ENCODE assay signal across 8 cellular contexts in the genomic region with DNA sequence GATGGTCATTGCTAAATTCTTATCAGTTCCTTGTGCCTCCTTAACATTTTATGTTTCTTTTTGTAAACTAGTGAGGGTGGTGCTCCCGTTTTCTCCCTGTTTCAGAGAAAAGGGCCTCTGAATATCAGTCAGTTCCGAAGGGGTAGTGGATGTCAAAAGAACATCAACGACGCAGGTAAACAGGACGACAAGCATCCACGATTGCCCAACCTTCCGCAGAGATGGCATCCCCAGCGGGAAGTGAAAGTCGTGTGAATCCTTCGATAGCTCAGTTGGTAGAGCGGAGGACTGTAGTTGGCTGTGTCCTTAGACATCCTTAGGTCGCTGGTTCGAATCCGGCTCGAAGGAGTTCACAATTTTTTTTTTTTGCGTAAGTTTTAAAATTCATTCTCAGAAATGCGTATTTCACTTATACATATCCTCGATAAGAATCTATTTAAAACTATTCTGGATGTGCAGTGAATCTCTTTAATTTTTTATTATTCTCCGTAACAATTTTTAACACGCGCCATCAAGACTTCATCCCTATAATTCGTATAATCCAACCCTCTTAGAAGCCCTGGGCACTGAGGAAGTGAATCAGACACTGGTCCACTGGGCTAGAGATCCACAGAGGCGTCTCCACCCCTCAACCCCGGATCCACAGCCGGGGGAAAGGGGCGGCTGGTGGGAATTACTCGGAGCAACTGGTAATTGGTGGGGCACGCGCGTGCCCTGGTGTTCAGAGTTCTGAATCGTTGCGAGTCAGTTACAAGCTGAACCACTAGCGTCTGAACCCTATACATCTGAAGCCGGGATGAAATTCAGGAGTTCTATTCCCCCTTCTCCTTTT. TPM values are rescaled to one million over a fixed set of nuclear protein-coding genes. Genes with fewer than 3 reads are reported as not detected.
DNase-seq lines count a peak whose midpoint lies in the region; ATAC-seq and TF ChIP-seq lines count a peak whose summit lies in the region.

No MANE protein-coding gene starts in this region.

- H3K4me3 Mint-ChIP-seq in natural killer cell treated with Interleukin-12 subunit alpha and Interleukin-12 subunit beta and Interleukin-15 and Interleukin-18, amount 100 ng/mL, for 72 hours, result peak overlapping the region; percentile 100

- H3K9ac ChIP-seq in GM23248, result peak overlapping the region; percentile 71

- H3K36me3 ChIP-seq in GM23248 (ENCODE audit: low read depth), result no peaks in the 10 kb centered on the region

- no peaks in the 10 kb centered on the region for H3K4me1 ChIP-seq in GM23248 (ENCODE audit: insufficient read depth)

- H3K4me3 ChIP-seq in GM23248, result peak overlapping the region; percentile 83
- H3K4me3 ChIP-seq in LNCaP clone FGC (ENCODE audit: low read depth, low read length), result peak overlapping the region; percentile 63
- H3K4me3 ChIP-seq in fibroblast of pulmonary artery (replicated peaks; ENCODE audit: low read depth, low read length), result peak overlapping the region; percentile 72

- TF ChIP-seq CTCF in LNCaP clone FGC (IDR thresholded peaks at IDR 0.05; ENCODE audit: control insufficient read depth, extremely low read depth, insufficient read depth) (no peak), fibroblast of pulmonary artery (IDR thresholded peaks at IDR 0.05; ENCODE audit: low read length, missing control alignments) (peak; percentile 29)

- H3K27me3 ChIP-seq in GM23248 (replicated peaks; ENCODE audit: insufficient read depth), result no peaks in the 10 kb centered on the region

- H3K9me3 Mint-ChIP-seq in natural killer cell treated with Interleukin-12 subunit alpha and Interleukin-12 subunit beta and Interleukin-15 and Interleukin-18, amount 100 ng/mL, for 72 hours, result peaks cover 3% of the 10 kb centered on the region

- H3K27ac ChIP-seq in GM23248, result peak overlapping the region; percentile 40

- peaks cover 0 to 4% of the 10 kb centered on the region in 2 donors for H3K27me3 Mint-ChIP-seq in natural killer cell treated with Interleukin-12 subunit alpha and Interleukin-12 subunit beta and Interleukin-15 and Interleukin-18, amount 100 ng/mL, for 72 hours

- H4K20me1 ChIP-seq in GM23248 (ENCODE audit: insufficient read depth), result no peaks in the 10 kb centered on the region

- no peaks in the 10 kb centered on the region for H3K9me2 ChIP-seq in GM23248 (ENCODE audit: insufficient read depth)

- in situ Hi-C loops in GM23248 (cut with MboI), result no loop called here

- ATAC-seq in natural killer cell treated with Interleukin-12 subunit alpha and Interleukin-12 subunit beta and Interleukin-15 and Interleukin-18, amount 100 ng/mL, for 72 hours, result peak; percentile 87 to 88
- peak; percentile 47 for ATAC-seq in stimulated activated naive CD8-positive, alpha-beta T cell treated with anti-CD3 and anti-CD28 coated beads, Interleukin-15, Interleukin-2, amounts not matched to agents 100 U/mL and 50 U/mL, for 24 hours

- DNase-seq in DMS 273 treated with DMSO at 0.1 percent for 48 hours (lab: John Stamatoyannopoulos, UW), result peak; percentile 79
- peak; percentile 82 for DNase-seq in GM23248
- peak; percentile 88 for DNase-seq in LNCaP clone FGC (ENCODE audit: low read depth)
- DNase-seq in RPMI7951 (ENCODE audit: low read depth), result peak; percentile 88
- peak; percentile 98 to 100 for DNase-seq in activated T-helper 1 cell treated with anti-CD3 and anti-CD28 coated beads, Interleukin-2, amount 50 U/mL, for 16 hours (ENCODE audit: low read depth in 1 of 2, low spot score in 1 of 2)
- peak; percentile 96 for DNase-seq in fibroblast of pulmonary artery (ENCODE audit: low read depth)
- peak; percentile 93 for DNase-seq in natural killer cell treated with Interleukin-12 subunit alpha and Interleukin-12 subunit beta and Interleukin-15 and Interleukin-18, amount 100 ng/mL, for 72 hours (ENCODE audit: low spot score)
- DNase-seq in stimulated activated naive CD8-positive, alpha-beta T cell treated with anti-CD3 and anti-CD28 coated beads, Interleukin-15, Interleukin-2, amounts not matched to agents 100 U/mL and 50 U/mL, for 24 hours, result peak; percentile 95

- no peaks in the 10 kb centered on the region for H3K9me3 ChIP-seq in GM23248 (ENCODE audit: low read depth)

- peaks cover 26 to 27% of the 10 kb centered on the region in 2 donors for H3K4me1 Mint-ChIP-seq in natural killer cell treated with Interleukin-12 subunit alpha and Interleukin-12 subunit beta and Interleukin-15 and Interleukin-18, amount 100 ng/mL, for 72 hours (ENCODE audit: low read depth in 2 of 2)

- H3K36me3 Mint-ChIP-seq in natural killer cell treated with Interleukin-12 subunit alpha and Interleukin-12 subunit beta and Interleukin-15 and Interleukin-18, amount 100 ng/mL, for 72 hours, result peaks cover 5% of the 10 kb centered on the region

- H3K79me2 ChIP-seq in GM23248 (ENCODE audit: insufficient read depth), result no peaks in the 10 kb centered on the region

- H3K27ac Mint-ChIP-seq in natural killer cell treated with Interleukin-12 subunit alpha and Interleukin-12 subunit beta and Interleukin-15 and Interleukin-18, amount 100 ng/mL, for 72 hours, result peak overlapping the region; percentile 97 to 100

- peak overlapping the region; percentile 84 for H3K4me2 ChIP-seq in GM23248 (ENCODE audit: unreplicated experiment)

- peaks cover 23% of the 10 kb centered on the region for H3F3A ChIP-seq in GM23248 (ENCODE audit: insufficient read depth)

- H2AFZ ChIP-seq in GM23248, result peak overlapping the region; percentile 95

- WGBS in GM23248 (ENCODE audit: low coverage in 1 of 2, low lambda C conversion rate in 2 of 2, missing lambda C conversion rate in 2 of 2), 2 experiments, result 3% methylated on average over 34 of the region's 34 CpGs

RNA-seq across cellular contexts. Expression of a gene that starts 27.9 kb away (rescaled TPM):
- total RNA-seq in GM23248 (2014; rRNA removed; shearing (Covaris generic)), result 10.9 and 12.9 TPM in 2 replicates
- 17.3 and 17.6 TPM in 2 replicates for polyA plus RNA-seq in GM23248 (2016; fragmentation: Nextera tagmentation; extraction: Ambion mirVana)
- 16.2 and 20.6 TPM in 2 replicates for total RNA-seq in RPMI7951 (2014; rRNA removed; shearing (Covaris generic))
- 10 to 100 TPM; 26.1 to 29.5 TPM for total RNA-seq in natural killer cell treated with Interleukin-12 subunit alpha and Interleukin-12 subunit beta and Interleukin-15 and Interleukin-18, amount 100 ng/mL, for 72 hours

RNA-seq across cellular contexts. Expression of a gene that starts 30.7 kb away (rescaled TPM):
- total RNA-seq in GM23248 (2014; rRNA removed; shearing (Covaris generic)), result 81.6 and 87.2 TPM in 2 replicates
- polyA plus RNA-seq in GM23248 (2016; fragmentation: Nextera tagmentation; extraction: Ambion mirVana), result 67.1 and 70.8 TPM in 2 replicates
- total RNA-seq in RPMI7951 (2014; rRNA removed; shearing (Covaris generic)), result 130 and 164 TPM in 2 replicates
- total RNA-seq in natural killer cell treated with Interleukin-12 subunit alpha and Interleukin-12 subunit beta and Interleukin-15 and Interleukin-18, amount 100 ng/mL, for 72 hours, result 10 to 100 TPM; 79.8 to 91.9 TPM

Comparison
In these comparisons a context has a peak if more than half of its experiments do, and no peak if none do; other contexts are left out.
1. Peak in every context shown above with its lines: DNase-seq, ATAC-seq, H3K4me3 ChIP-seq and H3K27ac ChIP-seq.